Comparison of ENCODE assay signal across 11 cellular contexts in the genomic region with DNA sequence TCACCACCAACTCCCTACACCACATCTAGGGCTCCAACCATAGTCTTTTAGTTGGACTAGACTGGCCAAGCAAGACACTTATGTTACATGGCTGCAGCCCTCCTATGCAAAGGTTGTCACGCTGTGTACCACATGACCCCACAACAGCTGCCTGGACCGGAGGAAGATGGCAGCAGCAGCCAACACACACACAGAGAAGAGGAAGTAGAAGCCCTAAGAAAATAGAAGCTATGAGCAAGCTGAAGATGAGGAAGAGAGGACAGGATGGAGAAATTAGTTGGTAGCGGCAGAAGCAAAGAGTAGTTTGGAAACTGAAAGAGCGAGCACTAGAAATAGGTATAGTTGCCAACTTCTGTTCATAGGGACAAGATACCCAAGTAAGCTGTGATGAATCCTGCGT.
DNase-seq lines count a peak whose midpoint lies in the region; ATAC-seq and TF ChIP-seq lines count a peak whose summit lies in the region.
"Had no signal": no experiment of that assay in that cellular context is flagged by ENCODE, and none has a peak within 500 bp of the region (broad histone marks: within the 10 kb centered on the region; RNA-seq: fewer than 3 reads in every experiment).

No MANE protein-coding gene starts in this region.

- DNase-seq in SKM-1 treated with dmso at 0.1 percent for 144 hours (lab: John Stamatoyannopoulos, UW; ENCODE audit: unreplicated experiment) (peak; percentile 86), ascending aorta (ENCODE audit: low spot score in 2 of 2) (no peak), EL (no peak), sciatic nerve (ENCODE audit: low spot score) (no peak)
- DNase-seq in central memory CD4-positive, alpha-beta T cell, result no peak
- DNase-seq: CD4-positive, alpha-beta memory T cell; immature natural killer cell; NCI-H82 had no signal

- ATAC-seq in GM18502 (IDR thresholded peaks at IDR 0.05; ENCODE audit: poor library complexity, unreplicated experiment), result peak; percentile 84
- peak; percentile 59 for ATAC-seq in GM21515 (IDR thresholded peaks at IDR 0.05; ENCODE audit: unreplicated experiment)
- peak; percentile 82 for ATAC-seq in HG03342 (IDR thresholded peaks at IDR 0.05; ENCODE audit: unreplicated experiment)
- ATAC-seq in sciatic nerve, result no peak

- no peaks in the 10 kb centered on the region for H3K4me1 ChIP-seq in ascending aorta

- H3K27me3 ChIP-seq in ascending aorta, result no peaks in the 10 kb centered on the region

- TF ChIP-seq CTCF in ascending aorta (IDR thresholded peaks at IDR 0.05), result no peak

- no peaks in the 10 kb centered on the region for H3K9me3 ChIP-seq in ascending aorta

- no peak overlapping the region for H3K27ac ChIP-seq in ascending aorta

- intact Hi-C loops in ascending aorta (cut with DNase I) (no loop called here), sciatic nerve (cut with DNase I) (no loop called here)

- no peak overlapping the region for H3K4me3 ChIP-seq in ascending aorta

- H3K36me3 ChIP-seq in ascending aorta, result no peaks in the 10 kb centered on the region
